In the genomic region with DNA sequence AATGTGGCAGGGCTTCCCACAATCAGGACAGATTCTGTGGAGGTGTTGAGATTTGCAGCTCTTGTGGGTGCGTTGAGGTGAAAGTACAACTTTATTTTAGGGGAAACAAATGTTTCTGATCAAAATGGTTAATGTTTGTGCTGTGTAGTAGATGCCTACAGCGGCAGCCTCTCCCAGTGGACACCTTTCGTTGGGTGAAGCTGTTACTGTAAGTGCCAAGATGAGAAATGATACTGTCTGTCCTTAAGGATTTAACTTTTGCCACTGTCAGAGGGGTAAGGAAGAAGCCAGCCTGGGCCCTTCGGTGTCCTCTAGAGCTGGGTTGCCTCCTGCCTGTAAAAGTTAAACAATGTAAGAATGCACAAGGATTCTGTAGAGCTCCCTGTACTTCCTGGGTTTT, we compare ENCODE assay signal across 26 cellular contexts.
"Had no signal": no experiment of that assay in that cellular context is flagged by ENCODE, and none has a peak within 500 bp of the region (broad histone marks: within the 10 kb centered on the region; RNA-seq: fewer than 3 reads in every experiment).

No MANE protein-coding gene starts in this region.

- H3K4me1 Mint-ChIP-seq: activated CD4-positive, alpha-beta T cell treated with anti-CD3 and anti-CD28 coated beads, Interleukin-2, amount 10 ng/mL, durations not matched to agents 24 days and 14 days; activated T-helper 17 cell treated with anti-CD3 and anti-CD28 coated beads, Interleukin-2, amount 50 U/mL, for 72 hours; naive B cell; stimulated activated naive B cell treated with anti-CD40 and anti-IgM and Interleukin-4, amounts not matched to agents 10 μg/mL and 1 μg/mL and 100 μg/mL, for 72 hours had no signal

- H3K36me3 Mint-ChIP-seq: activated CD4-positive, alpha-beta memory T cell treated with anti-CD3 and anti-CD28 coated beads for 36 hours; activated naive CD4-positive, alpha-beta T cell treated with anti-CD3 and anti-CD28 coated beads, Interleukin-2, amount 50 U/mL, for 72 hours; naive B cell; stimulated activated naive B cell treated with anti-CD40 and anti-IgM and Interleukin-4, amounts not matched to agents 10 μg/mL and 1 μg/mL and 100 μg/mL, for 72 hours had no signal

- H3K27me3 ChIP-seq: colonic mucosa, gastroesophageal sphincter, stomach, thyroid gland had no signal

- H3K9me3 Mint-ChIP-seq: activated CD4-positive, alpha-beta T cell treated with anti-CD3 and anti-CD28 coated beads, Interleukin-2, amount 10 ng/mL, durations not matched to agents 24 days and 14 days; activated T-cell treated with anti-CD3 and anti-CD28 coated beads, Interleukin-2, amount 50 U/mL, for 4 hours had no signal

- DNase-seq: activated CD4-positive, alpha-beta memory T cell treated with anti-CD3 and anti-CD28 coated beads for 36 hours; activated CD4-positive, alpha-beta T cell treated with anti-CD3 and anti-CD28 coated beads, Interleukin-2, amount 10 ng/mL, durations not matched to agents 24 days and 14 days; activated CD4-positive, CD25-positive, alpha-beta regulatory T cell treated with anti-CD3 and anti-CD28 coated beads, Interleukin-2, amount 50 U/mL, for 72 hours; activated T-cell treated with anti-CD3 and anti-CD28 coated beads, Interleukin-2, amount 50 U/mL, for 4 hours; anterior cingulate cortex; cerebellar nuclear complex; colonic mucosa; effector CD8-positive, alpha-beta T cell; erythroblast; hippocampal formation; left cardiac atrium; left ventricle myocardium superior; naive B cell; occipital lobe; right cardiac atrium; stimulated activated CD4-positive, alpha-beta T cell treated with anti-CD3 and anti-CD28 coated beads, Interleukin-15, amount 100 ng/mL, for 24 hours; stimulated activated CD4-positive, alpha-beta T cell treated with anti-CD3 and anti-CD28 coated beads, Interleukin-2, amount 100 ng/mL, for 24 hours; stimulated activated naive B cell treated with anti-CD40 and anti-IgM and Interleukin-4, amounts not matched to agents 10 μg/mL and 1 μg/mL and 100 μg/mL, for 72 hours; stomach; T-helper 1 cell; WERI-Rb-1 had no signal

- H3K27ac Mint-ChIP-seq: activated CD4-positive, alpha-beta memory T cell treated with anti-CD3 and anti-CD28 coated beads for 36 hours; activated CD4-positive, alpha-beta T cell treated with anti-CD3 and anti-CD28 coated beads, Interleukin-2, amount 10 ng/mL, durations not matched to agents 24 days and 14 days; activated naive CD4-positive, alpha-beta T cell treated with anti-CD3 and anti-CD28 coated beads, Interleukin-2, amount 50 U/mL, for 72 hours; activated T-helper 17 cell treated with anti-CD3 and anti-CD28 coated beads, Interleukin-2, amount 50 U/mL, for 72 hours; naive B cell; stimulated activated naive B cell treated with anti-CD40 and anti-IgM and Interleukin-4, amounts not matched to agents 10 μg/mL and 1 μg/mL and 100 μg/mL, for 72 hours; T-helper 2 cell treated with Interferon-gamma antibody and Interleukin-4, amounts not matched to agents 5 μg/mL and 100 μg/mL, for 36 hours had no signal

- H3K9me3 ChIP-seq: colonic mucosa, gastroesophageal sphincter, stomach, thyroid gland had no signal

- H3K27me3 Mint-ChIP-seq: activated CD4-positive, alpha-beta memory T cell treated with anti-CD3 and anti-CD28 coated beads for 36 hours; activated CD4-positive, alpha-beta T cell treated with anti-CD3 and anti-CD28 coated beads, Interleukin-2, amount 10 ng/mL, durations not matched to agents 24 days and 14 days; activated T-helper 17 cell treated with anti-CD3 and anti-CD28 coated beads, Interleukin-2, amount 50 U/mL, for 72 hours; naive B cell; stimulated activated naive B cell treated with anti-CD40 and anti-IgM and Interleukin-4, amounts not matched to agents 10 μg/mL and 1 μg/mL and 100 μg/mL, for 72 hours had no signal

- H3K4me3 Mint-ChIP-seq: activated CD4-positive, alpha-beta memory T cell treated with anti-CD3 and anti-CD28 coated beads for 36 hours; activated CD4-positive, alpha-beta T cell treated with anti-CD3 and anti-CD28 coated beads, Interleukin-2, amount 10 ng/mL, durations not matched to agents 24 days and 14 days; activated T-cell treated with anti-CD3 and anti-CD28 coated beads, Interleukin-2, amount 50 U/mL, for 4 hours; activated T-helper 17 cell treated with anti-CD3 and anti-CD28 coated beads, Interleukin-2, amount 50 U/mL, for 72 hours; naive B cell; stimulated activated naive B cell treated with anti-CD40 and anti-IgM and Interleukin-4, amounts not matched to agents 10 μg/mL and 1 μg/mL and 100 μg/mL, for 72 hours; T-helper 2 cell treated with Interferon-gamma antibody and Interleukin-4, amounts not matched to agents 5 μg/mL and 100 μg/mL, for 36 hours had no signal

- H3K36me3 ChIP-seq: colonic mucosa, thyroid gland, WERI-Rb-1 had no signal

- H3K4me3 ChIP-seq: colonic mucosa, gastroesophageal sphincter, stomach, thyroid gland had no signal

- H3K27ac ChIP-seq: colonic mucosa, gastroesophageal sphincter, stomach, thyroid gland, WERI-Rb-1 had no signal

- ATAC-seq: activated naive CD4-positive, alpha-beta T cell treated with anti-CD3 and anti-CD28 coated beads, Interleukin-2, amount 50 U/mL, for 72 hours; activated T-helper 17 cell treated with anti-CD3 and anti-CD28 coated beads, Interleukin-2, amount 50 U/mL, for 72 hours; gastroesophageal sphincter; left cardiac atrium; left ventricle myocardium superior; right cardiac atrium; stimulated activated naive B cell treated with anti-CD40 and anti-IgM and Interleukin-4, amounts not matched to agents 10 μg/mL and 1 μg/mL and 100 μg/mL, for 72 hours had no signal

- H3K4me1 ChIP-seq: colonic mucosa had no signal
